1 cellular context compared by ENCODE assay signal in the genomic region with DNA sequence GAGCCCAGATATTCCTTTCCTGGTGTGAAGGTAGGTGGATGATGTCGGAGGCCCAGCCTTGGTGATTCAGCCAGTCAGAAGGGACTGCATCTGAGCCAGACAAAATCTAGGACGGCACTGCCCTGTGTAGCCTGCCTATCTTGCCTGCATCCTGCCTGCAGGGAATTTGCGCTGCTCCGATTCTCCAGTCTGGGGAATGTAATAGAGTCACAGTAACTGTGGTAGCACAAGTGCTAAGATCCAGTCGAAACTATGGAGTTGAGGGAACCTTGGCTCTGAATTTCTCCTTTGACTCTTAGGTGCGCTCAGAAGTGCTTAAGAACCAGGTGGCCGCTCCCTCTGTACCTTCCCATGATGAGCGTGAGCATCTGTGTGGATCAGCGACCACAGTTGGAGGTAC.
TF ChIP-seq lines count a peak whose summit lies in the region.

No MANE protein-coding gene starts in this region.

TF ChIP-seq in K562, 482 proteins besides CTCF, POLR2A, EP300 and RAD21:
- TF ChIP-seq, protein P1, sequence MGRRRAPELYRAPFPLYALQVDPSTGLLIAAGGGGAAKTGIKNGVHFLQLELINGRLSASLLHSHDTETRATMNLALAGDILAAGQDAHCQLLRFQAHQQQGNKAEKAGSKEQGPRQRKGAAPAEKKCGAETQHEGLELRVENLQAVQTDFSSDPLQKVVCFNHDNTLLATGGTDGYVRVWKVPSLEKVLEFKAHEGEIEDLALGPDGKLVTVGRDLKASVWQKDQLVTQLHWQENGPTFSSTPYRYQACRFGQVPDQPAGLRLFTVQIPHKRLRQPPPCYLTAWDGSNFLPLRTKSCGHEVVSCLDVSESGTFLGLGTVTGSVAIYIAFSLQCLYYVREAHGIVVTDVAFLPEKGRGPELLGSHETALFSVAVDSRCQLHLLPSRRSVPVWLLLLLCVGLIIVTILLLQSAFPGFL (CRISPR knock-in tag; IDR thresholded peaks at IDR 0.05) = no peak
TF ChIP-seq in K562: peak in this region for 0.
